ENCODE assay signal across 1 cellular context in the genomic region with DNA sequence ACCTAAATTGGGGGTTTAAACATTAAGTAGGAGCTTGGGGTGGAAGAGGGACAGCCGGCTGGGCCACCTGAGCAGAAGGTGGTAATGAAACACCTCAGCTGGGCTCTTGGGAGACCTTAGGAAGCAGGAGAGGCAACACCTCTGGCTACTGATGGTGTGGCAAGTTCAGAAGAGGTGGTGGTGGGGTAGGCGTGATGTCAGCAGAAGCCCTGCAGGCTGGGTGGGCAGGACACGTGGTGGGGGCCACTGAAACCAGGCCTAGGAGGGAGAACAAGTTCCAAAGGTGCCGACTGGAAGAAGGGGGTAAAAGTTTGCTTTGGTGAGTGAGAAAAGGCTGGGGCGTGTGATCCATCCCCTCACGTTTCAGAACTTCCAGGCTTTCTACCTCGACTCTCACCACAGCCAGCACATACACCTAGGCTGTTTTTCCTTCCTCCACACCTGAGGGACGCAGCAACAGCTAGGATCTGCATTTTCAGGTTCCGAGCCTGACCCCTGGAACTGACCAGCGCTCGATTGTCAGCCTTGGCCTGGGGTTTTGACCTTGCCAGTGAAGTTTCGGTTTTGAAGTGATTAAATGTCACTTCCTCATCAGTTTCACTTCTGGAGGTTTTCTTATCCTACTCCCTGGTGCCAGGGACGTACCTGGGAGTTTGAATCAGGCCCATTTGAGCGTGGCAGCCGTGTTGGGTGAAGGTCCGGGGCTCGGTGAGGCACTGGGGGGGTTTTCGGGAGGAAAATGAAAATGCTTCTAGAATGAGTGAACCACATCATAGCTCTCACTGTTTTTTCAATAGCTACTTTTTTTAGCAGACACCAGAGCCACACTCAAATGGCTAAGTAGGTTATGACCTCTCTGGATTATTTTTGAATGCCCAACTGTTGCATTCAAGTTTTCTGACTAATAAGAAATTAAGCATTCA.
TF ChIP-seq lines count a peak whose summit lies in the region.

No MANE protein-coding gene starts in this region.

TF ChIP-seq in K562, 482 proteins besides CTCF, POLR2A, EP300 and RAD21 (continued from another document):
- no peak for TF ChIP-seq FIP1L1 (IDR thresholded peaks at IDR 0.05; ENCODE audit: low read depth, low read length, poor library complexity, severe bottlenecking)
